Comparison of ENCODE assay signal across 8 cellular contexts in genomic region chr16:53509906-53510703, GRCh38.
A peak's percentile ranks its signal among the peaks of the same experiment; 100 is the strongest.
DNase-seq lines count a peak whose midpoint lies in the region; ATAC-seq and TF ChIP-seq lines count a peak whose summit lies in the region.

No MANE protein-coding gene starts in this region.

- H3K4me3 ChIP-seq in foreskin fibroblast (ENCODE audit: low read depth in 1 of 2, low read length in 2 of 2) (no peak overlapping the region), neutrophil (ENCODE audit: low read depth in 1 of 2, low read length in 1 of 2) (peak overlapping the region in 1 of 2 experiments; percentile 23)

- H3K9me3 ChIP-seq in neutrophil: no peaks in the 10 kb centered on the region

- ATAC-seq in HG02973 (IDR thresholded peaks at IDR 0.05; ENCODE audit: unreplicated experiment) (peak; percentile 50), HG03045 (IDR thresholded peaks at IDR 0.05; ENCODE audit: unreplicated experiment) (no peak)

- peaks cover 22 to 28% of the 10 kb centered on the region in 2 experiments for H3K4me1 ChIP-seq in neutrophil (ENCODE audit: control insufficient read depth in 1 of 2, insufficient read depth in 1 of 2, low read depth in 1 of 2, low read length in 1 of 2)

- no peaks in the 10 kb centered on the region for H3K36me3 ChIP-seq in neutrophil

- TF ChIP-seq CTCF in foreskin fibroblast (IDR thresholded peaks at IDR 0.05; ENCODE audit: low read depth, low read length): peak; percentile 97
- peak; percentile 93 for TF ChIP-seq CTCF in neutrophil (IDR thresholded peaks at IDR 0.05)

- peak; percentile 62 for DNase-seq in NCI-H1092 treated with DMSO at 0.1 percent for 48 hours (lab: John Stamatoyannopoulos, UW)
- DNase-seq in NCI-H1092 (lab: John Stamatoyannopoulos, UW): no peak
- DNase-seq in NOMO-1 treated with dmso at 0.1 percent for 144 hours (lab: John Stamatoyannopoulos, UW; ENCODE audit: unreplicated experiment): peak; percentile 10
- peak; percentile 80 for DNase-seq in activated effector memory CD4-positive, alpha-beta T cell treated with anti-CD3 and anti-CD28 coated beads, Interleukin-2, amount 50 U/mL, for 16 hours
- DNase-seq in foreskin fibroblast: peak; percentile 54 to 86

- peak overlapping the region; percentile 67 for H3K27ac ChIP-seq in neutrophil

- H3K27me3 ChIP-seq in neutrophil: peaks cover 4% of the 10 kb centered on the region
